In the genomic region with DNA sequence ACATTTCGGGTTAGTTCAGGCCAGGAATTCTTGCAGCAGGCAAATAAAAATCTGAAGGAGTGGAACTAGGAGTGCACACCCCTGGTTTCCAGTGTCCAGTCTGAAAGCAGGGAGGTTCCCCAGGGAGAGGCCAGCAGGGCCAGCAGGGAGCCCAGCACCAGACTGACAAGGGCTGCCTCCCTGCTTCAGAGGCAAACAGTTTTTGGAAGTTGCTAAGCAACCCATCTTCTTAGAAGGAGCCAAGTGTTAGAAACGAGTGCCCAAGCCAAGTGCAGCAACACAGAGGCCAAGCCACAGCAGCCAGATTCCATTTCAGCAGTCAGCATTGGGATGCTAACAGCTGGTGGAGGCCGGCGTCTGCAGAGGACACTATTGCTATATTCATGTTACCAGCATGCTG, we compare ENCODE assay signal across 16 cellular contexts.
DNase-seq lines count a peak whose midpoint lies in the region; ATAC-seq and TF ChIP-seq lines count a peak whose summit lies in the region.
"Had no signal": no experiment of that assay in that cellular context is flagged by ENCODE, and none has a peak within 500 bp of the region (broad histone marks: within the 10 kb centered on the region; RNA-seq: fewer than 3 reads in every experiment).

No MANE protein-coding gene starts in this region.

- H3K4me1 Mint-ChIP-seq in Calu3 (ENCODE audit: low read depth, unreplicated experiment): no peaks in the 10 kb centered on the region
- H3K4me1 Mint-ChIP-seq: activated CD4-positive, alpha-beta memory T cell treated with anti-CD3 and anti-CD28 coated beads, Interleukin-2, amount 10 ng/mL, durations not matched to agents 7 days and 5 days had no signal

- peak; percentile 72 for DNase-seq in DMS 273 (lab: John Stamatoyannopoulos, UW; ENCODE audit: unreplicated experiment)
- peak; percentile 39 to 64 for DNase-seq in NCI-H524 (lab: John Stamatoyannopoulos, UW)
- DNase-seq in cardiac septum (ENCODE audit: low spot score): peak; percentile 46
- no peak for DNase-seq in activated gamma-delta T cell treated with Interleukin-2 at 50 U/mL for 16 hours
- DNase-seq in Calu3: no peak
- DNase-seq in activated CD4-positive, CD25-positive, alpha-beta regulatory T cell treated with anti-CD3 and anti-CD28 coated beads, Interleukin-2, amount 50 U/mL, for 72 hours: no peak
- DNase-seq: activated CD4-positive, alpha-beta memory T cell treated with anti-CD3 and anti-CD28 coated beads, Interleukin-2, amount 10 ng/mL, durations not matched to agents 7 days and 5 days; DMS153; effector memory CD4-positive, alpha-beta T cell; gastrocnemius medialis; HCEC 1CT; NCI-H1092; uterus had no signal

- H3K27me3 Mint-ChIP-seq in Calu3 (ENCODE audit: unreplicated experiment): peaks cover 2% of the 10 kb centered on the region

- CTCF ChIA-PET in Calu3 (lab: Charles Lee): no interaction called here

- H3K4me3 Mint-ChIP-seq in Calu3 (ENCODE audit: low read depth, unreplicated experiment): no peak overlapping the region
- H3K4me3 Mint-ChIP-seq: activated CD4-positive, alpha-beta memory T cell treated with anti-CD3 and anti-CD28 coated beads, Interleukin-2, amount 10 ng/mL, durations not matched to agents 7 days and 5 days had no signal

- no peak for TF ChIP-seq CTCF in Calu3 (IDR thresholded peaks at IDR 0.05; ENCODE audit: unreplicated experiment)

- H3K27ac Mint-ChIP-seq in Calu3 (ENCODE audit: unreplicated experiment): no peak overlapping the region
- H3K27ac Mint-ChIP-seq: activated CD4-positive, alpha-beta memory T cell treated with anti-CD3 and anti-CD28 coated beads, Interleukin-2, amount 10 ng/mL, durations not matched to agents 7 days and 5 days; activated T-helper 2 cell treated with anti-CD3 and anti-CD28 coated beads, Interferon-gamma antibody, Interleukin-2, Interleukin-4, amounts not matched to agents 10 μg/mL and 5 μg/mL and 100 μg/mL, durations not matched to agents 14 hours and 24 hours and 36 hours had no signal

- intact Hi-C loops in cardiac septum (cut with DNase I) (no loop called here), Calu3 (cut with micrococcal nuclease; ENCODE audit: unreplicated experiment) (no loop called here)

- BruUV-seq in Calu3 (replicated peaks; lab: Mats Ljungman, UMichigan): no TSS peak

- peak; percentile 17 for ATAC-seq in GM21447 (IDR thresholded peaks at IDR 0.05; ENCODE audit: unreplicated experiment)
- ATAC-seq in HG03469 (IDR thresholded peaks at IDR 0.05; ENCODE audit: unreplicated experiment): no peak
- ATAC-seq: gastrocnemius medialis had no signal

- H3K9me3 Mint-ChIP-seq in Calu3 (ENCODE audit: low read depth, unreplicated experiment): no peaks in the 10 kb centered on the region
- H3K9me3 Mint-ChIP-seq: activated CD4-positive, alpha-beta memory T cell treated with anti-CD3 and anti-CD28 coated beads, Interleukin-2, amount 10 ng/mL, durations not matched to agents 7 days and 5 days; activated T-helper 2 cell treated with anti-CD3 and anti-CD28 coated beads, Interferon-gamma antibody, Interleukin-2, Interleukin-4, amounts not matched to agents 10 μg/mL and 5 μg/mL and 100 μg/mL, durations not matched to agents 14 hours and 24 hours and 36 hours had no signal

- H3K36me3 Mint-ChIP-seq in Calu3 (ENCODE audit: insufficient read depth, unreplicated experiment): no peaks in the 10 kb centered on the region

Comparison
In these comparisons a context has a peak if more than half of its experiments do, and no peak if none do; other contexts are left out.
1. DNase-seq: peak in DMS 273 (single experiment), NCI-H524 (2 of 2) and cardiac septum (single experiment); none in activated gamma-delta T cell treated with Interleukin-2 at 50 U/mL for 16 hours (single experiment), Calu3 (single experiment) and activated CD4-positive, CD25-positive, alpha-beta regulatory T cell treated with anti-CD3 and anti-CD28 coated beads, Interleukin-2, amount 50 U/mL, for 72 hours (single experiment).